8 cellular contexts compared by ENCODE assay signal in the genomic region with DNA sequence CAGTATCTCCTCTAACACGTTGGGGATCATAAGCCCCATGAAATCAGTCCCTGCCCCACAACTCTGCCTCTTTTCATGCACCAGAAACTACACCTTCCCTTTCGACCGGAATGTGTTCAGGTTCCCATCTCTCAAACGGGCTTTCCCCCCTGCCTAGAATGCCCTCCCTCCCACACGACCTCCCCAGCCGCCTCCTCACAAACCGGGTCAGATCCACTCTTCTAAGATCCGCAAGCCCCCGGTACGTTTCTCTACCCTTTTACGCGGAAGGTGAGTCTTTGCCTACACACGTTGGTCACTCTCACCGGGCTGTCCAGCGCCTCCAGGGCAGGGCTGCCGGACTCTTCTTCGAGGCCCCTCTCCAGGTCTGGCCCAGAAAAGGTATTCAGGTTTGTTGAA. TPM values are rescaled to one million over a fixed set of nuclear protein-coding genes. Genes with fewer than 3 reads are reported as not detected.
DNase-seq lines count a peak whose midpoint lies in the region; ATAC-seq and FAIRE-seq lines count a peak whose summit lies in the region.

No MANE protein-coding gene starts in this region.

- H3K27ac Mint-ChIP-seq in activated naive CD4-positive, alpha-beta T cell treated with anti-CD3 and anti-CD28 coated beads, Interleukin-2, amount 50 U/mL, for 72 hours = peak overlapping the region; percentile 78 to 83

- peak; percentile 77 for FAIRE-seq in GM19239 (lab: Jason Lieb, UNC)

- DNase-seq in GM19239 (ENCODE audit: insufficient read length, low spot score) (no peak), SK-N-DZ (ENCODE audit: low spot score) (no peak), NCI-H510A (lab: John Stamatoyannopoulos, UW) (no peak)
- peak in 1 of 2 donors; percentile 19 for DNase-seq in activated naive CD4-positive, alpha-beta T cell treated with anti-CD3 and anti-CD28 coated beads, Interleukin-2, amount 50 U/mL, for 72 hours (ENCODE audit: low spot score in 2 of 2)
- peak; percentile 26 to 53 for DNase-seq in stimulated activated CD4-positive, alpha-beta T cell treated with anti-CD3 and anti-CD28 coated beads, Interleukin-4, amount 100 ng/mL, for 4 hours

- H3K4me3 ChIP-seq in HUES6 (ENCODE audit: low read depth, low read length) (peak overlapping the region; percentile 83), iPS-20b (ENCODE audit: low read length) (peak overlapping the region; percentile 100)

- H3K9me3 ChIP-seq in HUES6 (ENCODE audit: control insufficient read depth, insufficient read depth, low read depth, low read length) = no peaks in the 10 kb centered on the region
- H3K9me3 ChIP-seq in iPS-20b (ENCODE audit: insufficient read depth, low read depth, low read length) = no peaks in the 10 kb centered on the region

- H3K36me3 ChIP-seq in HUES6 (ENCODE audit: control insufficient read depth, insufficient read depth, low read length) (peaks cover 20% of the 10 kb centered on the region), iPS-20b (ENCODE audit: insufficient read depth, low read depth, low read length) (peaks cover 45% of the 10 kb centered on the region)

- H3K27ac ChIP-seq in HUES6 (ENCODE audit: low read depth, low read length) (peak overlapping the region; percentile 77; the same call in 1 of the 2 replicates), iPS-20b (ENCODE audit: low read length) (peak overlapping the region; percentile 75)

- H3K9me3 Mint-ChIP-seq in activated naive CD4-positive, alpha-beta T cell treated with anti-CD3 and anti-CD28 coated beads, Interleukin-2, amount 50 U/mL, for 72 hours = no peaks in the 10 kb centered on the region

- peaks cover 14% of the 10 kb centered on the region for H3K4me1 ChIP-seq in HUES6 (ENCODE audit: control insufficient read depth, insufficient read depth, low read length)
- peaks cover 11% of the 10 kb centered on the region for H3K4me1 ChIP-seq in iPS-20b (ENCODE audit: insufficient read depth, low read length)

- peak; percentile 17 to 40 for ATAC-seq in activated naive CD4-positive, alpha-beta T cell treated with anti-CD3 and anti-CD28 coated beads, Interleukin-2, amount 50 U/mL, for 72 hours
- no peak for ATAC-seq in GM18502 (IDR thresholded peaks at IDR 0.05; ENCODE audit: poor library complexity, unreplicated experiment)

- H3K27me3 ChIP-seq in HUES6 (ENCODE audit: control insufficient read depth, insufficient read depth, low read length) (no peaks in the 10 kb centered on the region), iPS-20b (ENCODE audit: insufficient read depth, low read length) (no peaks in the 10 kb centered on the region)

- peak overlapping the region; percentile 91 for H3K9ac ChIP-seq in HUES6 (ENCODE audit: low read length)
- peak overlapping the region; percentile 99 for H3K9ac ChIP-seq in iPS-20b (ENCODE audit: low read depth, low read length)

- peaks cover 12% of the 10 kb centered on the region in 2 donors for H3K36me3 Mint-ChIP-seq in activated naive CD4-positive, alpha-beta T cell treated with anti-CD3 and anti-CD28 coated beads, Interleukin-2, amount 50 U/mL, for 72 hours

RNA-seq across cellular contexts. Expression of a gene that starts 0.7 kb away (rescaled TPM):
- total RNA-seq in activated naive CD4-positive, alpha-beta T cell treated with anti-CD3 and anti-CD28 coated beads, Interleukin-2, amount 50 U/mL, for 72 hours = 10 to 100 TPM; 15.8 to 32.7 TPM
- polyA plus RNA-seq in SK-N-DZ (2014; cell fraction: cytosol; rRNA removed) = 19.4 and 24.0 TPM in 2 replicates
- 22.1 and 36.5 TPM in 2 replicates for polyA plus RNA-seq in SK-N-DZ (2014; cell fraction: nucleus; rRNA removed)

RNA-seq across cellular contexts. Expression of a gene that starts 17.9 kb away (rescaled TPM):
- total RNA-seq in activated naive CD4-positive, alpha-beta T cell treated with anti-CD3 and anti-CD28 coated beads, Interleukin-2, amount 50 U/mL, for 72 hours = 10 to 100 TPM; 58.3 to 63.8 TPM
- 32.5 and 34.5 TPM in 2 replicates for polyA plus RNA-seq in SK-N-DZ (2014; cell fraction: cytosol; rRNA removed)
- 72.4 and 77.7 TPM in 2 replicates for polyA plus RNA-seq in SK-N-DZ (2014; cell fraction: nucleus; rRNA removed)

RNA-seq across cellular contexts. Expression of a gene that starts 18.3 kb away (rescaled TPM):
- total RNA-seq in activated naive CD4-positive, alpha-beta T cell treated with anti-CD3 and anti-CD28 coated beads, Interleukin-2, amount 50 U/mL, for 72 hours = 10 to 100 TPM; 26.4 to 46.6 TPM
- 63.0 and 67.7 TPM in 2 replicates for polyA plus RNA-seq in SK-N-DZ (2014; cell fraction: cytosol; rRNA removed)
- polyA plus RNA-seq in SK-N-DZ (2014; cell fraction: nucleus; rRNA removed) = 42.0 and 47.7 TPM in 2 replicates

RNA-seq across cellular contexts. Expression of a gene that starts 29.1 kb away (rescaled TPM):
- 100 to 1,000 TPM; 234 to 350 TPM for total RNA-seq in activated naive CD4-positive, alpha-beta T cell treated with anti-CD3 and anti-CD28 coated beads, Interleukin-2, amount 50 U/mL, for 72 hours
- polyA plus RNA-seq in SK-N-DZ (2014; cell fraction: cytosol; rRNA removed) = 776 and 876 TPM in 2 replicates
- polyA plus RNA-seq in SK-N-DZ (2014; cell fraction: nucleus; rRNA removed) = 420 and 583 TPM in 2 replicates

RNA-seq across cellular contexts. Expression of a gene that starts 48.1 kb away (rescaled TPM):
- 10 to 100 TPM; 49.1 to 61.3 TPM for total RNA-seq in activated naive CD4-positive, alpha-beta T cell treated with anti-CD3 and anti-CD28 coated beads, Interleukin-2, amount 50 U/mL, for 72 hours
- 226 and 318 TPM in 2 replicates for polyA plus RNA-seq in SK-N-DZ (2014; cell fraction: cytosol; rRNA removed)
- 269 and 312 TPM in 2 replicates for polyA plus RNA-seq in SK-N-DZ (2014; cell fraction: nucleus; rRNA removed)

Comparison
In these comparisons a context has a peak if more than half of its experiments do, and no peak if none do; other contexts are left out.
1. DNase-seq: peak in stimulated activated CD4-positive, alpha-beta T cell treated with anti-CD3 and anti-CD28 coated beads, Interleukin-4, amount 100 ng/mL, for 4 hours (2 of 2); none in GM19239 (single experiment), SK-N-DZ (single experiment) and NCI-H510A (single experiment).